Comparison of ENCODE assay signal across 1 cellular context in the genomic region with DNA sequence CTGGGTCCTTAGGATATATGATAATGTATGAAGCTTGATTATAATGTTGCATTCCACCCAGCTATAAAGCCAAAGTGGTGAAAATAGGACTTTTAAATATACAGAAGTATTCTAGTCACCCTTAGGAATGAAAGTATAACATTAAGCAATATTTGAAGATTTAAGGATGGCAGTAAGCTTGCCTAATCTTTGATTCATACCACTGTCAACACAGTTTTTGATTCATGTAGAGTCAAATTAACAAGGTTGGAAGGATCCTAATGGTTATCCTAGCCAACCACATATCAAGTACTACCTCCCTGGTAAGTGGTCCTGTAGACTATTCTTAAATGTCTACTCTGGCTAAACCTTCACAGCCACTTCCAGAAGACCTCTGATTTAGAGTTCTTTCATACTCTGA.
A peak's percentile ranks its signal among the peaks of the same experiment; 100 is the strongest.
TF ChIP-seq lines count a peak whose summit lies in the region.

No MANE protein-coding gene starts in this region.

TF ChIP-seq in IMR-90, 13 proteins besides CTCF, POLR2A, EP300 and RAD21:
- no peak for TF ChIP-seq MAZ (IDR thresholded peaks at IDR 0.05; ENCODE audit: borderline replicate concordance, low read depth, low read length)
- peak; percentile 78 for TF ChIP-seq CEBPB (IDR thresholded peaks at IDR 0.05; ENCODE audit: low read depth, low read length)
TF ChIP-seq in IMR-90: peak in this region for 1.
